Comparison of ENCODE assay signal across 29 cellular contexts in the genomic region with DNA sequence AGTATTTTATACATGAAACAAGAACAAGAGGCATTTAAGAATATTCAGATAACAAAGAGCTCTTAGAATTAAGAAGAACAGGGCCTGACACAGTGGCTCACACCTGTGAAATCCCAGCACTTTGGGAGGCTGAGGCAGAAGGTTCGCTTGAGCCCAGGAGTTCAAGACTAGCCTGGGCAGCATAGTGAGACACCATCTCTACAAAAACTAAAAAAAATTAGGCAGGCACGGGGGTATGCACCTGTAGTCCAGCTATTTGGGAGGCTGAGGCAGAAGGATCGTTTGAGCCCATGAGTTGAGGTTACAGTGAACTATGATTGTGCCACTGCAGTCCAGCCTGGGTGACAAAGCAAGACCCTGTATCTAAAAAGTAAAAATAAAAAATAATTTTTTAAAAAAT.
"Had no signal": no experiment of that assay in that cellular context is flagged by ENCODE, and none has a peak within 500 bp of the region (broad histone marks: within the 10 kb centered on the region; RNA-seq: fewer than 3 reads in every experiment).

No MANE protein-coding gene starts in this region.

- ATAC-seq: natural killer cell, psoas muscle, right cardiac atrium, sciatic nerve had no signal

- H3K4me1 Mint-ChIP-seq: natural killer cell; nephron; neural progenitor cell; stimulated activated naive B cell treated with anti-CD40 and anti-IgM and Interleukin-4, amounts not matched to agents 10 μg/mL and 1 μg/mL and 100 μg/mL, for 72 hours had no signal

- H2AFZ ChIP-seq: neural progenitor cell, parathyroid adenoma had no signal

- H3K79me2 ChIP-seq: parathyroid adenoma had no signal

- H3K27me3 Mint-ChIP-seq: progenitor cell of endocrine pancreas; stimulated activated naive B cell treated with anti-CD40 and anti-IgM and Interleukin-4, amounts not matched to agents 10 μg/mL and 1 μg/mL and 100 μg/mL, for 72 hours; stimulated activated naive CD8-positive, alpha-beta T cell treated with anti-CD3 and anti-CD28 coated beads, Interleukin-15, Interleukin-2, amounts not matched to agents 100 ng/mL and 50 ng/mL, for 24 hours had no signal

- H3K9ac ChIP-seq: neural progenitor cell, parathyroid adenoma had no signal

- H3K9me3 ChIP-seq: ovary, psoas muscle, spleen, stomach, thoracic aorta, thyroid gland, tibial nerve, upper lobe of left lung, vagina had no signal

- H3K9me3 Mint-ChIP-seq: natural killer cell; nephron; neural progenitor cell; stimulated activated naive B cell treated with anti-CD40 and anti-IgM and Interleukin-4, amounts not matched to agents 10 μg/mL and 1 μg/mL and 100 μg/mL, for 72 hours; stimulated activated naive CD8-positive, alpha-beta T cell treated with anti-CD3 and anti-CD28 coated beads, Interleukin-15, Interleukin-2, amounts not matched to agents 100 ng/mL and 50 ng/mL, for 24 hours had no signal

- H3K4me3 Mint-ChIP-seq: natural killer cell; nephron; neural progenitor cell; stimulated activated naive B cell treated with anti-CD40 and anti-IgM and Interleukin-4, amounts not matched to agents 10 μg/mL and 1 μg/mL and 100 μg/mL, for 72 hours; stimulated activated naive CD8-positive, alpha-beta T cell treated with anti-CD3 and anti-CD28 coated beads, Interleukin-15, Interleukin-2, amounts not matched to agents 100 ng/mL and 50 ng/mL, for 24 hours had no signal

- H3K27ac ChIP-seq: neural progenitor cell, ovary, parathyroid adenoma, psoas muscle, skin epidermis, spleen, stomach, thoracic aorta, thyroid gland, tibial nerve, upper lobe of left lung, vagina had no signal

- H3K4me3 ChIP-seq: neural progenitor cell, ovary, psoas muscle, skin epidermis, smooth muscle cell, spleen, stomach, thoracic aorta, thyroid gland, tibial nerve, upper lobe of left lung, vagina had no signal

- H3K36me3 Mint-ChIP-seq: natural killer cell had no signal

- H3K4me2 ChIP-seq: neural progenitor cell, smooth muscle cell had no signal

- H3K4me1 ChIP-seq: neural progenitor cell, parathyroid adenoma, psoas muscle, spleen, stomach, thyroid gland, tibial nerve, upper lobe of left lung, vagina had no signal

- H3K27ac Mint-ChIP-seq: natural killer cell; nephron; neural progenitor cell; progenitor cell of endocrine pancreas; stimulated activated naive B cell treated with anti-CD40 and anti-IgM and Interleukin-4, amounts not matched to agents 10 μg/mL and 1 μg/mL and 100 μg/mL, for 72 hours; stimulated activated naive CD8-positive, alpha-beta T cell treated with anti-CD3 and anti-CD28 coated beads, Interleukin-15, Interleukin-2, amounts not matched to agents 100 ng/mL and 50 ng/mL, for 24 hours had no signal

- H3K36me3 ChIP-seq: ovary had no signal

- H3K27me3 ChIP-seq: neural progenitor cell, ovary, spleen, stomach, thyroid gland, tibial nerve, upper lobe of left lung, vagina had no signal

- DNase-seq: natural killer cell; occipital lobe; ovary; posterior cingulate gyrus; psoas muscle; right cardiac atrium; spleen; stimulated activated CD4-positive, alpha-beta T cell treated with anti-CD3 and anti-CD28 coated beads, Interleukin-12 subunit alpha, Interleukin-12 subunit beta, amount 100 ng/mL, for 4 hours; stimulated activated CD4-positive, alpha-beta T cell treated with anti-CD3 and anti-CD28 coated beads, Interleukin-1b, Interleukin-23, amount 100 ng/mL, for 48 hours; stimulated activated CD4-positive, alpha-beta T cell treated with anti-CD3 and anti-CD28 coated beads, Interleukin-4, amount 100 ng/mL, for 1 hour; stimulated activated CD4-positive, alpha-beta T cell treated with anti-CD3 and anti-CD28 coated beads, Interleukin-4, amount 100 ng/mL, for 4 hours; stimulated activated CD8-positive, alpha-beta memory T cell treated with anti-CD3 and anti-CD28 coated beads, Interleukin-4, amount 100 ng/mL, for 48 hours; stimulated activated naive B cell treated with anti-CD40 and anti-IgM and Interleukin-4, amounts not matched to agents 10 μg/mL and 1 μg/mL and 100 μg/mL, for 72 hours; stimulated activated naive CD4-positive, alpha-beta T cell treated with Interleukin-2 at 50 U/mL for 16 hours; stomach; thyroid gland; trophoblast cell; upper lobe of left lung had no signal
